13 cellular contexts compared by ENCODE assay signal in genomic region chr9:17793713-17794622, GRCh38.
DNase-seq lines count a peak whose midpoint lies in the region; ATAC-seq, FAIRE-seq and TF ChIP-seq lines count a peak whose summit lies in the region.
"Had no signal": no experiment of that assay in that cellular context is flagged by ENCODE, and none has a peak within 500 bp of the region (broad histone marks: within the 10 kb centered on the region; RNA-seq: fewer than 3 reads in every experiment).

No MANE protein-coding gene starts in this region.

- POLR2A ChIA-PET in activated CD8-positive, alpha-beta T cell treated with anti-CD3 and anti-CD28 coated beads, Interleukin-2, amount 10 ng/mL, durations not matched to agents 7 days and 5 days (lab: Charles Lee), result no interaction called here

- H3K36me3 ChIP-seq in mesendoderm (ENCODE audit: control insufficient read depth, insufficient read depth, low read length) (no peaks in the 10 kb centered on the region), psoas muscle (ENCODE audit: insufficient read depth in 1 of 2, low read depth in 1 of 2) (no peaks in the 10 kb centered on the region)

- intact Hi-C loops in psoas muscle (cut with DNase I) (no loop called here), CD14-positive monocyte (cut with micrococcal nuclease) (no loop called here)

- TF ChIP-seq CTCF in D721Med (IDR thresholded peaks at IDR 0.05; ENCODE audit: insufficient read depth, missing control alignments), result peak; percentile 6
- peak; percentile 87 for TF ChIP-seq CTCF in VCaP (conservative IDR thresholded peaks at IDR 0.05)
- no peak for TF ChIP-seq CTCF in psoas muscle (IDR thresholded peaks at IDR 0.05)
- TF ChIP-seq CTCF in CD14-positive monocyte (IDR thresholded peaks at IDR 0.05), result no peak

- H3K4me3 ChIP-seq in mesendoderm (ENCODE audit: low read length) (no peak overlapping the region), psoas muscle (no peak overlapping the region)
- H3K4me3 ChIP-seq: coronary artery had no signal

- no peaks in the 10 kb centered on the region for H3K9me3 ChIP-seq in psoas muscle

- no peak overlapping the region for H4K5ac ChIP-seq in mesendoderm (ENCODE audit: low read length)

- H3K27ac ChIP-seq in VCaP (no peak overlapping the region), mesendoderm (ENCODE audit: low read depth, low read length) (no peak overlapping the region), psoas muscle (no peak overlapping the region)
- H3K27ac ChIP-seq: coronary artery had no signal

- no peak overlapping the region for H3K4me3 Mint-ChIP-seq in CD14-positive monocyte
- no peak overlapping the region for H3K4me3 Mint-ChIP-seq in activated CD8-positive, alpha-beta T cell treated with anti-CD3 and anti-CD28 coated beads, Interleukin-2, amount 10 ng/mL, durations not matched to agents 7 days and 5 days
- H3K4me3 Mint-ChIP-seq: activated CD8-positive, alpha-beta memory T cell treated with anti-CD3 and anti-CD28 coated beads, Interleukin-2, amount 10 ng/mL, durations not matched to agents 7 days and 5 days; immature natural killer cell had no signal

- H3K27me3 ChIP-seq in mesendoderm (ENCODE audit: insufficient read depth, low read length, poor library complexity) (no peaks in the 10 kb centered on the region), psoas muscle (ENCODE audit: insufficient read depth in 3 of 3, low read length in 2 of 3) (no peaks in the 10 kb centered on the region)

- H3K9me3 Mint-ChIP-seq in CD14-positive monocyte, result no peaks in the 10 kb centered on the region
- H3K9me3 Mint-ChIP-seq in activated CD8-positive, alpha-beta T cell treated with anti-CD3 and anti-CD28 coated beads, Interleukin-2, amount 10 ng/mL, durations not matched to agents 7 days and 5 days (ENCODE audit: insufficient read depth), result no peaks in the 10 kb centered on the region

- no peak for FAIRE-seq in D721Med (lab: Jason Lieb, UNC)
- FAIRE-seq: G401.6 had no signal

- no peak overlapping the region for H2BK15ac ChIP-seq in mesendoderm (replicated peaks; ENCODE audit: low read depth)

- H3K79me2 ChIP-seq in mesendoderm (ENCODE audit: control insufficient read depth, insufficient read depth, low read length), result no peaks in the 10 kb centered on the region

- H3K36me3 Mint-ChIP-seq in CD14-positive monocyte, result no peaks in the 10 kb centered on the region
- no peaks in the 10 kb centered on the region for H3K36me3 Mint-ChIP-seq in activated CD8-positive, alpha-beta T cell treated with anti-CD3 and anti-CD28 coated beads, Interleukin-2, amount 10 ng/mL, durations not matched to agents 7 days and 5 days (ENCODE audit: low read depth)
- H3K36me3 Mint-ChIP-seq: activated CD8-positive, alpha-beta memory T cell treated with anti-CD3 and anti-CD28 coated beads, Interleukin-2, amount 10 ng/mL, durations not matched to agents 7 days and 5 days; immature natural killer cell had no signal

- no peak overlapping the region for H3K9ac ChIP-seq in mesendoderm (ENCODE audit: low read length)

- H2AK5ac ChIP-seq in mesendoderm (ENCODE audit: low read length), result no peak overlapping the region

- H3K4me2 ChIP-seq in mesendoderm (ENCODE audit: low read length), result no peak overlapping the region

- CTCF ChIA-PET in activated CD8-positive, alpha-beta T cell treated with anti-CD3 and anti-CD28 coated beads, Interleukin-2, amount 10 ng/mL, durations not matched to agents 7 days and 5 days (lab: Charles Lee), result no interaction called here

- H3K18ac ChIP-seq in mesendoderm (ENCODE audit: low read length), result no peak overlapping the region

- H3K4me1 ChIP-seq in mesendoderm (ENCODE audit: control insufficient read depth, low read depth, low read length), result no peaks in the 10 kb centered on the region
- no peaks in the 10 kb centered on the region for H3K4me1 ChIP-seq in psoas muscle

- ATAC-seq in HG03469 (IDR thresholded peaks at IDR 0.05; ENCODE audit: unreplicated experiment), result peak; percentile 46
- ATAC-seq in psoas muscle, result no peak
- ATAC-seq in GM18909 (IDR thresholded peaks at IDR 0.05; ENCODE audit: poor library complexity, unreplicated experiment), result no peak
- ATAC-seq in activated CD8-positive, alpha-beta T cell treated with anti-CD3 and anti-CD28 coated beads, Interleukin-2, amount 10 ng/mL, durations not matched to agents 7 days and 5 days, result no peak
- ATAC-seq: activated CD8-positive, alpha-beta memory T cell treated with anti-CD3 and anti-CD28 coated beads, Interleukin-2, amount 10 ng/mL, durations not matched to agents 7 days and 5 days had no signal

- no peaks in the 10 kb centered on the region for H3K79me1 ChIP-seq in mesendoderm (ENCODE audit: low read length)

- no peak overlapping the region for H2BK5ac ChIP-seq in mesendoderm (ENCODE audit: low read length)

- no peak overlapping the region for H3K4ac ChIP-seq in mesendoderm (ENCODE audit: low read depth, low read length)

- H3K27ac Mint-ChIP-seq in CD14-positive monocyte, result no peak overlapping the region
- H3K27ac Mint-ChIP-seq in activated CD8-positive, alpha-beta T cell treated with anti-CD3 and anti-CD28 coated beads, Interleukin-2, amount 10 ng/mL, durations not matched to agents 7 days and 5 days, result no peak overlapping the region
- H3K27ac Mint-ChIP-seq: activated CD8-positive, alpha-beta memory T cell treated with anti-CD3 and anti-CD28 coated beads, Interleukin-2, amount 10 ng/mL, durations not matched to agents 7 days and 5 days; immature natural killer cell had no signal

- H3K56ac ChIP-seq in mesendoderm (ENCODE audit: low read length), result no peak overlapping the region

- WGBS in mesendoderm (ENCODE audit: extremely low coverage, insufficient coverage, low lambda C conversion rate), result 100% methylated on average over 1 of the region's 14 CpGs
- WGBS in psoas muscle, 3 donors, result 58 to 67% (median 66%) methylated on average over 14 of the region's 14 CpGs

- no peak overlapping the region for H3K23ac ChIP-seq in mesendoderm (ENCODE audit: low read length)

- DNase-seq in D721Med (ENCODE audit: insufficient read length, low spot score) (no peak), mesendoderm (peak; percentile 38), psoas muscle (no peak), CD14-positive monocyte (ENCODE audit: low spot score) (no peak)
- DNase-seq in activated CD8-positive, alpha-beta T cell treated with anti-CD3 and anti-CD28 coated beads, Interleukin-2, amount 10 ng/mL, durations not matched to agents 7 days and 5 days, result no peak
- DNase-seq: activated CD8-positive, alpha-beta memory T cell treated with anti-CD3 and anti-CD28 coated beads, Interleukin-2, amount 10 ng/mL, durations not matched to agents 7 days and 5 days; immature natural killer cell; NCI-H526 treated with DMSO at 0.1 percent for 48 hours had no signal

- no peak overlapping the region for H2BK120ac ChIP-seq in mesendoderm (ENCODE audit: low read depth, low read length)

- H3K27me3 Mint-ChIP-seq in CD14-positive monocyte (ENCODE audit: low read depth in 3 of 3), result no peaks in the 10 kb centered on the region
- no peaks in the 10 kb centered on the region for H3K27me3 Mint-ChIP-seq in activated CD8-positive, alpha-beta T cell treated with anti-CD3 and anti-CD28 coated beads, Interleukin-2, amount 10 ng/mL, durations not matched to agents 7 days and 5 days (ENCODE audit: low read depth)
- H3K27me3 Mint-ChIP-seq: activated CD8-positive, alpha-beta memory T cell treated with anti-CD3 and anti-CD28 coated beads, Interleukin-2, amount 10 ng/mL, durations not matched to agents 7 days and 5 days had no signal

- H3K4me1 Mint-ChIP-seq in CD14-positive monocyte, result no peaks in the 10 kb centered on the region
- peaks cover 3% of the 10 kb centered on the region for H3K4me1 Mint-ChIP-seq in activated CD8-positive, alpha-beta T cell treated with anti-CD3 and anti-CD28 coated beads, Interleukin-2, amount 10 ng/mL, durations not matched to agents 7 days and 5 days (ENCODE audit: low read depth)
- H3K4me1 Mint-ChIP-seq: activated CD8-positive, alpha-beta memory T cell treated with anti-CD3 and anti-CD28 coated beads, Interleukin-2, amount 10 ng/mL, durations not matched to agents 7 days and 5 days; immature natural killer cell had no signal

- H4K8ac ChIP-seq in mesendoderm (ENCODE audit: low read depth, low read length), result no peak overlapping the region

Comparison
In these comparisons a context has a peak if more than half of its experiments do, and no peak if none do; other contexts are left out.
1. CTCF ChIP-seq: peak in D721Med (single experiment) and VCaP (single experiment); none in psoas muscle (single experiment) and CD14-positive monocyte (single experiment).